Comparison of ENCODE assay signal across 1 cellular context in the genomic region with DNA sequence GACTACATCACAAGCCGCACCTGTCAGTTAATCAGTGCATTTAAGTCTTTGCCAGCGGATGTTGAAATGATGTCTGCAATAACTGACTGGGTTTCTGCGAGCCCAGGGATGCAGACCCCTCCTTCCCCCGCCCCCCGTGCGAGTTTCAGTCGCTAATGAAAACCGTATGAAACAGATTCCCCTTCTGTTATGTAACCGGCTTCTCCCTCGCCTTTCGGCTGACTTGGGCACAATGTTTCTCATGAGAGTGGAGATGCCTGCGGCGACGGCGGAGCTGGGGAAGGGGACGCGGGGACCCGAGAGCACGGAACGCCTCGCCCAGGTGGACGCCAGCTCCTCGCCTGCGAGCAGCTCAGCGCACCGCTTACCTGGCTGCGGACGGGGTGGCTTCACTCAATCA.
A peak's percentile ranks its signal among the peaks of the same experiment; 100 is the strongest.
TF ChIP-seq lines count a peak whose summit lies in the region.

No MANE protein-coding gene starts in this region.

TF ChIP-seq in WTC11, 78 proteins besides CTCF, POLR2A, EP300 and RAD21 (continued from another document and continues in another):
- TF ChIP-seq, protein P1, sequence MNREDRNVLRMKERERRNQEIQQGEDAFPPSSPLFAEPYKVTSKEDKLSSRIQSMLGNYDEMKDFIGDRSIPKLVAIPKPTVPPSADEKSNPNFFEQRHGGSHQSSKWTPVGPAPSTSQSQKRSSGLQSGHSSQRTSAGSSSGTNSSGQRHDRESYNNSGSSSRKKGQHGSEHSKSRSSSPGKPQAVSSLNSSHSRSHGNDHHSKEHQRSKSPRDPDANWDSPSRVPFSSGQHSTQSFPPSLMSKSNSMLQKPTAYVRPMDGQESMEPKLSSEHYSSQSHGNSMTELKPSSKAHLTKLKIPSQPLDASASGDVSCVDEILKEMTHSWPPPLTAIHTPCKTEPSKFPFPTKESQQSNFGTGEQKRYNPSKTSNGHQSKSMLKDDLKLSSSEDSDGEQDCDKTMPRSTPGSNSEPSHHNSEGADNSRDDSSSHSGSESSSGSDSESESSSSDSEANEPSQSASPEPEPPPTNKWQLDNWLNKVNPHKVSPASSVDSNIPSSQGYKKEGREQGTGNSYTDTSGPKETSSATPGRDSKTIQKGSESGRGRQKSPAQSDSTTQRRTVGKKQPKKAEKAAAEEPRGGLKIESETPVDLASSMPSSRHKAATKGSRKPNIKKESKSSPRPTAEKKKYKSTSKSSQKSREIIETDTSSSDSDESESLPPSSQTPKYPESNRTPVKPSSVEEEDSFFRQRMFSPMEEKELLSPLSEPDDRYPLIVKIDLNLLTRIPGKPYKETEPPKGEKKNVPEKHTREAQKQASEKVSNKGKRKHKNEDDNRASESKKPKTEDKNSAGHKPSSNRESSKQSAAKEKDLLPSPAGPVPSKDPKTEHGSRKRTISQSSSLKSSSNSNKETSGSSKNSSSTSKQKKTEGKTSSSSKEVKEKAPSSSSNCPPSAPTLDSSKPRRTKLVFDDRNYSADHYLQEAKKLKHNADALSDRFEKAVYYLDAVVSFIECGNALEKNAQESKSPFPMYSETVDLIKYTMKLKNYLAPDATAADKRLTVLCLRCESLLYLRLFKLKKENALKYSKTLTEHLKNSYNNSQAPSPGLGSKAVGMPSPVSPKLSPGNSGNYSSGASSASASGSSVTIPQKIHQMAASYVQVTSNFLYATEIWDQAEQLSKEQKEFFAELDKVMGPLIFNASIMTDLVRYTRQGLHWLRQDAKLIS (CRISPR knock-in tag; IDR thresholded peaks at IDR 0.05; ENCODE audit: borderline replicate concordance), result no peak
- TF ChIP-seq JUN (CRISPR knock-in tag; IDR thresholded peaks at IDR 0.05) (0 out of 2 replicates have a peak, but pooled peaks have one; percentile 28), SP1 (CRISPR knock-in tag; conservative IDR thresholded peaks at IDR 0.05) (no peak), FOXP1 (CRISPR knock-in tag; IDR thresholded peaks at IDR 0.05; ENCODE audit: borderline replicate concordance) (no peak), IRF2 (CRISPR knock-in tag; IDR thresholded peaks at IDR 0.05; ENCODE audit: borderline replicate concordance, low read depth) (no peak), SMAD3 (CRISPR knock-in tag; IDR thresholded peaks at IDR 0.05; ENCODE audit: borderline replicate concordance) (no peak), FOXJ3 (CRISPR knock-in tag; IDR thresholded peaks at IDR 0.05; ENCODE audit: borderline replicate concordance) (no peak), TCF7 (CRISPR knock-in tag; IDR thresholded peaks at IDR 0.05; ENCODE audit: low read depth) (no peak), RORB (CRISPR knock-in tag; IDR thresholded peaks at IDR 0.05) (no peak), ZBTB21 (CRISPR knock-in tag; IDR thresholded peaks at IDR 0.05; ENCODE audit: borderline replicate concordance) (no peak), ZNF396 (CRISPR knock-in tag; IDR thresholded peaks at IDR 0.05; ENCODE audit: borderline replicate concordance) (no peak), ELF4 (CRISPR knock-in tag; IDR thresholded peaks at IDR 0.05; ENCODE audit: low read depth) (no peak), EMX1 (CRISPR knock-in tag; IDR thresholded peaks at IDR 0.05) (no peak), GABPB1 (CRISPR knock-in tag; IDR thresholded peaks at IDR 0.05) (no peak), TEAD1 (CRISPR knock-in tag; IDR thresholded peaks at IDR 0.05) (0 out of 2 replicates have a peak, but pooled peaks have one; percentile 49), GRHL2 (CRISPR knock-in tag; IDR thresholded peaks at IDR 0.05; ENCODE audit: insufficient replicate concordance, severe bottlenecking) (no peak), ZNF138 (CRISPR knock-in tag; conservative IDR thresholded peaks at IDR 0.05) (no peak), CREM (CRISPR knock-in tag; IDR thresholded peaks at IDR 0.05) (no peak), ZNF416 (CRISPR knock-in tag; IDR thresholded peaks at IDR 0.05) (no peak), SOX15 (CRISPR knock-in tag; IDR thresholded peaks at IDR 0.05) (no peak), TEAD4 (CRISPR knock-in tag; IDR thresholded peaks at IDR 0.05) (no peak), OVOL2 (CRISPR knock-in tag; IDR thresholded peaks at IDR 0.05; ENCODE audit: borderline replicate concordance) (no peak), ZNF232 (CRISPR knock-in tag; IDR thresholded peaks at IDR 0.05) (no peak)
- TF ChIP-seq, protein P2, sequence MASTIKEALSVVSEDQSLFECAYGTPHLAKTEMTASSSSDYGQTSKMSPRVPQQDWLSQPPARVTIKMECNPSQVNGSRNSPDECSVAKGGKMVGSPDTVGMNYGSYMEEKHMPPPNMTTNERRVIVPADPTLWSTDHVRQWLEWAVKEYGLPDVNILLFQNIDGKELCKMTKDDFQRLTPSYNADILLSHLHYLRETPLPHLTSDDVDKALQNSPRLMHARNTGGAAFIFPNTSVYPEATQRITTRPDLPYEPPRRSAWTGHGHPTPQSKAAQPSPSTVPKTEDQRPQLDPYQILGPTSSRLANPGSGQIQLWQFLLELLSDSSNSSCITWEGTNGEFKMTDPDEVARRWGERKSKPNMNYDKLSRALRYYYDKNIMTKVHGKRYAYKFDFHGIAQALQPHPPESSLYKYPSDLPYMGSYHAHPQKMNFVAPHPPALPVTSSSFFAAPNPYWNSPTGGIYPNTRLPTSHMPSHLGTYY (CRISPR knock-in tag; IDR thresholded peaks at IDR 0.05), result no peak
- TF ChIP-seq, protein P3, sequence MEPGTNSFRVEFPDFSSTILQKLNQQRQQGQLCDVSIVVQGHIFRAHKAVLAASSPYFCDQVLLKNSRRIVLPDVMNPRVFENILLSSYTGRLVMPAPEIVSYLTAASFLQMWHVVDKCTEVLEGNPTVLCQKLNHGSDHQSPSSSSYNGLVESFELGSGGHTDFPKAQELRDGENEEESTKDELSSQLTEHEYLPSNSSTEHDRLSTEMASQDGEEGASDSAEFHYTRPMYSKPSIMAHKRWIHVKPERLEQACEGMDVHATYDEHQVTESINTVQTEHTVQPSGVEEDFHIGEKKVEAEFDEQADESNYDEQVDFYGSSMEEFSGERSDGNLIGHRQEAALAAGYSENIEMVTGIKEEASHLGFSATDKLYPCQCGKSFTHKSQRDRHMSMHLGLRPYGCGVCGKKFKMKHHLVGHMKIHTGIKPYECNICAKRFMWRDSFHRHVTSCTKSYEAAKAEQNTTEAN (CRISPR knock-in tag; IDR thresholded peaks at IDR 0.05), result no peak
- TF ChIP-seq, protein P4, sequence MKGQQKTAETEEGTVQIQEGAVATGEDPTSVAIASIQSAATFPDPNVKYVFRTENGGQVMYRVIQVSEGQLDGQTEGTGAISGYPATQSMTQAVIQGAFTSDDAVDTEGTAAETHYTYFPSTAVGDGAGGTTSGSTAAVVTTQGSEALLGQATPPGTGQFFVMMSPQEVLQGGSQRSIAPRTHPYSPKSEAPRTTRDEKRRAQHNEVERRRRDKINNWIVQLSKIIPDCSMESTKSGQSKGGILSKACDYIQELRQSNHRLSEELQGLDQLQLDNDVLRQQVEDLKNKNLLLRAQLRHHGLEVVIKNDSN (CRISPR knock-in tag; IDR thresholded peaks at IDR 0.05), result 0 out of 2 replicates have a peak, but pooled peaks have one; percentile 20
- TF ChIP-seq, protein P5, sequence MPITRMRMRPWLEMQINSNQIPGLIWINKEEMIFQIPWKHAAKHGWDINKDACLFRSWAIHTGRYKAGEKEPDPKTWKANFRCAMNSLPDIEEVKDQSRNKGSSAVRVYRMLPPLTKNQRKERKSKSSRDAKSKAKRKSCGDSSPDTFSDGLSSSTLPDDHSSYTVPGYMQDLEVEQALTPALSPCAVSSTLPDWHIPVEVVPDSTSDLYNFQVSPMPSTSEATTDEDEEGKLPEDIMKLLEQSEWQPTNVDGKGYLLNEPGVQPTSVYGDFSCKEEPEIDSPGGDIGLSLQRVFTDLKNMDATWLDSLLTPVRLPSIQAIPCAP (CRISPR knock-in tag; IDR thresholded peaks at IDR 0.05), result no peak
- TF ChIP-seq, protein P6, sequence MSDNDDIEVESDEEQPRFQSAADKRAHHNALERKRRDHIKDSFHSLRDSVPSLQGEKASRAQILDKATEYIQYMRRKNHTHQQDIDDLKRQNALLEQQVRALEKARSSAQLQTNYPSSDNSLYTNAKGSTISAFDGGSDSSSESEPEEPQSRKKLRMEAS (CRISPR knock-in tag; IDR thresholded peaks at IDR 0.05), result peak; percentile 50; the same call in 1 of the 2 replicates
- TF ChIP-seq, protein P7, sequence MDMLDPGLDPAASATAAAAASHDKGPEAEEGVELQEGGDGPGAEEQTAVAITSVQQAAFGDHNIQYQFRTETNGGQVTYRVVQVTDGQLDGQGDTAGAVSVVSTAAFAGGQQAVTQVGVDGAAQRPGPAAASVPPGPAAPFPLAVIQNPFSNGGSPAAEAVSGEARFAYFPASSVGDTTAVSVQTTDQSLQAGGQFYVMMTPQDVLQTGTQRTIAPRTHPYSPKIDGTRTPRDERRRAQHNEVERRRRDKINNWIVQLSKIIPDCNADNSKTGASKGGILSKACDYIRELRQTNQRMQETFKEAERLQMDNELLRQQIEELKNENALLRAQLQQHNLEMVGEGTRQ (CRISPR knock-in tag; IDR thresholded peaks at IDR 0.05), result 0 out of 2 replicates have a peak, but pooled peaks have one; percentile 13
- TF ChIP-seq, protein P8, sequence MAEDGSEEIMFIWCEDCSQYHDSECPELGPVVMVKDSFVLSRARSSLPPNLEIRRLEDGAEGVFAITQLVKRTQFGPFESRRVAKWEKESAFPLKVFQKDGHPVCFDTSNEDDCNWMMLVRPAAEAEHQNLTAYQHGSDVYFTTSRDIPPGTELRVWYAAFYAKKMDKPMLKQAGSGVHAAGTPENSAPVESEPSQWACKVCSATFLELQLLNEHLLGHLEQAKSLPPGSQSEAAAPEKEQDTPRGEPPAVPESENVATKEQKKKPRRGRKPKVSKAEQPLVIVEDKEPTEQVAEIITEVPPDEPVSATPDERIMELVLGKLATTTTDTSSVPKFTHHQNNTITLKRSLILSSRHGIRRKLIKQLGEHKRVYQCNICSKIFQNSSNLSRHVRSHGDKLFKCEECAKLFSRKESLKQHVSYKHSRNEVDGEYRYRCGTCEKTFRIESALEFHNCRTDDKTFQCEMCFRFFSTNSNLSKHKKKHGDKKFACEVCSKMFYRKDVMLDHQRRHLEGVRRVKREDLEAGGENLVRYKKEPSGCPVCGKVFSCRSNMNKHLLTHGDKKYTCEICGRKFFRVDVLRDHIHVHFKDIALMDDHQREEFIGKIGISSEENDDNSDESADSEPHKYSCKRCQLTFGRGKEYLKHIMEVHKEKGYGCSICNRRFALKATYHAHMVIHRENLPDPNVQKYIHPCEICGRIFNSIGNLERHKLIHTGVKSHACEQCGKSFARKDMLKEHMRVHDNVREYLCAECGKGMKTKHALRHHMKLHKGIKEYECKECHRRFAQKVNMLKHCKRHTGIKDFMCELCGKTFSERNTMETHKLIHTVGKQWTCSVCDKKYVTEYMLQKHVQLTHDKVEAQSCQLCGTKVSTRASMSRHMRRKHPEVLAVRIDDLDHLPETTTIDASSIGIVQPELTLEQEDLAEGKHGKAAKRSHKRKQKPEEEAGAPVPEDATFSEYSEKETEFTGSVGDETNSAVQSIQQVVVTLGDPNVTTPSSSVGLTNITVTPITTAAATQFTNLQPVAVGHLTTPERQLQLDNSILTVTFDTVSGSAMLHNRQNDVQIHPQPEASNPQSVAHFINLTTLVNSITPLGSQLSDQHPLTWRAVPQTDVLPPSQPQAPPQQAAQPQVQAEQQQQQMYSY (CRISPR knock-in tag; IDR thresholded peaks at IDR 0.05), result no peak
- TF ChIP-seq, protein P9, sequence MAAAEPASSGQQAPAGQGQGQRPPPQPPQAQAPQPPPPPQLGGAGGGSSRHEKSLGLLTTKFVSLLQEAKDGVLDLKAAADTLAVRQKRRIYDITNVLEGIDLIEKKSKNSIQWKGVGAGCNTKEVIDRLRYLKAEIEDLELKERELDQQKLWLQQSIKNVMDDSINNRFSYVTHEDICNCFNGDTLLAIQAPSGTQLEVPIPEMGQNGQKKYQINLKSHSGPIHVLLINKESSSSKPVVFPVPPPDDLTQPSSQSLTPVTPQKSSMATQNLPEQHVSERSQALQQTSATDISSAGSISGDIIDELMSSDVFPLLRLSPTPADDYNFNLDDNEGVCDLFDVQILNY (CRISPR knock-in tag; IDR thresholded peaks at IDR 0.05), result no peak
- TF ChIP-seq, protein P10, sequence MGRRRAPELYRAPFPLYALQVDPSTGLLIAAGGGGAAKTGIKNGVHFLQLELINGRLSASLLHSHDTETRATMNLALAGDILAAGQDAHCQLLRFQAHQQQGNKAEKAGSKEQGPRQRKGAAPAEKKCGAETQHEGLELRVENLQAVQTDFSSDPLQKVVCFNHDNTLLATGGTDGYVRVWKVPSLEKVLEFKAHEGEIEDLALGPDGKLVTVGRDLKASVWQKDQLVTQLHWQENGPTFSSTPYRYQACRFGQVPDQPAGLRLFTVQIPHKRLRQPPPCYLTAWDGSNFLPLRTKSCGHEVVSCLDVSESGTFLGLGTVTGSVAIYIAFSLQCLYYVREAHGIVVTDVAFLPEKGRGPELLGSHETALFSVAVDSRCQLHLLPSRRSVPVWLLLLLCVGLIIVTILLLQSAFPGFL (CRISPR knock-in tag; IDR thresholded peaks at IDR 0.05; ENCODE audit: borderline replicate concordance), result no peak
- TF ChIP-seq, protein P11, sequence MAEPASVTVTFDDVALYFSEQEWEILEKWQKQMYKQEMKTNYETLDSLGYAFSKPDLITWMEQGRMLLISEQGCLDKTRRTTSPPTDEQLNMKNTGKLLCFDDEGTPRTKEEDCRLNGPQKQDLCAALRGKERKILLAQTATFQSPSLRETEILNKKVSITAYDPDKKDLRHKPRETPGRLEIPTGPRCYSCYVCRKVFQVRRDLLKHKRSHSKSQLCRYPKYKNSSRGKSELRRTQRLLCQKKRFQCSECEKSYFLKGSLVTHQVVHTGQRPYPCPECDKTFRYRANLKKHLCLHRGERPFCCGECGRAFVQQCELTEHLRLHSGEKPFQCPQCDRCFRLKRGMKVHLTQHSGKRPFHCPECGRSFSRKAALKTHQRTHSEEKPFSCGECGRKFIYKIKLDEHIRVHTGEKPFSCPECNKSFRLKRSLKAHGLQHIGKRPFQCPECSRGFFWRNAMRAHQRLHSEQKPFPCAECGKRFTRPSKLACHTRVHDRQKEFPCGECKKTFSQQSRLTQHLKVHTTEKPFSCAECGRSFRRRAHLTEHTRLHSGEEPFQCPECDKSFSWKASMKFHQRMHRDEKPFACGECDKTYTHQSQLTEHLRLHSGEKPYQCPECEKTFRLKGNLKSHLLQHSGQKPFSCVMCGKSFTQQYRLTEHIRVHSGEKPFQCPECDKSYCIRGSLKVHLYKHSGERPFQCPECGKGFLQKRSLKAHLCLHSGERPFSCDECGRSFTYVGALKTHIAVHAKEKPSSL (CRISPR knock-in tag; conservative IDR thresholded peaks at IDR 0.05), result no peak
